ENCODE assay signal across 26 cellular contexts in genomic region chr15:81085213-81085612, GRCh38. TPM values are rescaled to one million over a fixed set of nuclear protein-coding genes. Genes with fewer than 3 reads are reported as not detected.
"Had no signal": no experiment of that assay in that cellular context is flagged by ENCODE, and none has a peak within 500 bp of the region (broad histone marks: within the 10 kb centered on the region; RNA-seq: fewer than 3 reads in every experiment).

No MANE protein-coding gene starts in this region.

- DNase-seq: activated CD4-positive, alpha-beta T cell treated with anti-CD3 and anti-CD28 coated beads for 36 hours; activated CD4-positive, alpha-beta T cell treated with anti-CD3 and anti-CD28 coated beads, Interleukin-2, amount 50 U/mL, for 1 hour; activated CD8-positive, alpha-beta memory T cell treated with anti-CD3 and anti-CD28 coated beads, Interleukin-2, amount 50 U/mL, for 4 hours; activated CD8-positive, alpha-beta T cell treated with anti-CD3 and anti-CD28 coated beads for 36 hours; activated naive CD4-positive, alpha-beta T cell treated with anti-CD3 and anti-CD28 coated beads, Interleukin-2, amount 50 U/mL, for 16 hours; activated naive CD8-positive, alpha-beta T cell treated with anti-CD3 and anti-CD28 coated beads, Interleukin-2, amount 10 ng/mL, durations not matched to agents 7 days and 5 days; activated T-cell treated with anti-CD3 and anti-CD28 coated beads, Interleukin-2, amount 50 U/mL, for 72 hours; adrenal gland; aorta; MG63; MV-4-11; NCI-H1105; NCI-H1436; NCI-H1694 treated with DMSO at 0.1 percent for 48 hours; NCI-H2029 treated with DMSO at 0.1 percent for 48 hours; NCI-H345; NCI-H510A; NCI-H526 treated with DMSO at 0.1 percent for 48 hours; NCI-H82; SHP77; WERI-Rb-1 had no signal

- H3K27ac ChIP-seq: adrenal gland, KMS-11, SJSA1, WERI-Rb-1 had no signal

- H3K9me3 ChIP-seq: adrenal gland, breast epithelium, MG63, SJSA1 had no signal

- H3K27me3 ChIP-seq: adrenal gland, breast epithelium, SJSA1 had no signal

- ATAC-seq: activated CD4-positive, alpha-beta T cell treated with anti-CD3 and anti-CD28 coated beads for 36 hours; activated CD8-positive, alpha-beta T cell treated with anti-CD3 and anti-CD28 coated beads for 36 hours; activated T-cell treated with anti-CD3 and anti-CD28 coated beads, Interleukin-2, amount 50 U/mL, for 72 hours; PC-3; SK-N-SH treated with all-trans-retinoic acid at 6 μM for 48 hours had no signal

- H3K4me3 ChIP-seq: adrenal gland, breast epithelium, MG63, SJSA1 had no signal

- H3K4me1 ChIP-seq: adrenal gland, breast epithelium, SJSA1 had no signal

- H3K36me3 ChIP-seq: adrenal gland, breast epithelium, MG63, SJSA1, WERI-Rb-1 had no signal

RNA-seq across cellular contexts. Expression of gene CFAP161, which starts 48.9 kb away (rescaled TPM):
- total RNA-seq: activated CD4-positive, alpha-beta T cell treated with anti-CD3 and anti-CD28 coated beads for 36 hours; activated CD8-positive, alpha-beta T cell treated with anti-CD3 and anti-CD28 coated beads for 36 hours; activated naive CD8-positive, alpha-beta T cell treated with anti-CD3 and anti-CD28 coated beads, Interleukin-2, amount 10 ng/mL, durations not matched to agents 7 days and 5 days; SJSA1 had no signal
- polyA plus RNA-seq: aorta had no signal
